8 cellular contexts compared by ENCODE assay signal in genomic region chr5:140145818-140146522, GRCh38. TPM values are rescaled to one million over a fixed set of nuclear protein-coding genes. Genes with fewer than 3 reads are reported as not detected.
A peak's percentile ranks its signal among the peaks of the same experiment; 100 is the strongest.
DNase-seq lines count a peak whose midpoint lies in the region; ATAC-seq and TF ChIP-seq lines count a peak whose summit lies in the region.

No MANE protein-coding gene starts in this region.

- H3K27me3 ChIP-seq in breast epithelium (no peaks in the 10 kb centered on the region), gastrocnemius medialis (no peaks in the 10 kb centered on the region)

- H3K36me3 ChIP-seq in breast epithelium: no peaks in the 10 kb centered on the region
- H3K36me3 ChIP-seq in gastrocnemius medialis: no peaks in the 10 kb centered on the region

- H3K9me3 ChIP-seq in breast epithelium (no peaks in the 10 kb centered on the region), iPS-18c (ENCODE audit: control insufficient read depth, insufficient read depth, low read length) (no peaks in the 10 kb centered on the region), gastrocnemius medialis (no peaks in the 10 kb centered on the region)

- intact Hi-C loops in breast epithelium (cut with DNase I; ENCODE audit: low total_unique reads) (no loop called here), gastrocnemius medialis (cut with DNase I; ENCODE audit: low total_unique reads) (loop anchor here (1.0 to 2.0 kb wide), 3 partner anchors 11 to 73 kb away; partner anchors contain the start of gene PURA)

- H3K4me3 ChIP-seq in breast epithelium (peak overlapping the region; percentile 33 to 62 (median 33)), iPS-18c (ENCODE audit: insufficient read depth, low read depth, low read length) (peak overlapping the region; percentile 67), gastrocnemius medialis (peak overlapping the region; percentile 51 to 79 (median 56))

- H3K27ac ChIP-seq in breast epithelium (no peak overlapping the region), gastrocnemius medialis (no peak overlapping the region)

- in situ Hi-C loops in gastrocnemius medialis (cut with MboI; ENCODE audit: low sequenced_read_pairs in 4 of 4): no loop called here

- H3K4me1 ChIP-seq in breast epithelium (no peaks in the 10 kb centered on the region), gastrocnemius medialis (peaks cover 14 to 23% of the 10 kb centered on the region in 2 donors)

- TF ChIP-seq CTCF in GM12873 (IDR thresholded peaks at IDR 0.05; ENCODE audit: insufficient read depth, low read depth, low read length, missing control alignments) (peak; percentile 58), breast epithelium (IDR thresholded peaks at IDR 0.05) (peak in 1 of 3 donors; percentile 74), gastrocnemius medialis (IDR thresholded peaks at IDR 0.05 in 4 of 5, conservative IDR thresholded peaks at IDR 0.05 in 1 of 5) (peak; percentile 73 to 89 (median 88))

- ATAC-seq in gastrocnemius medialis: peak; percentile 74 to 79
- ATAC-seq in GM21528 (IDR thresholded peaks at IDR 0.05; ENCODE audit: low FRiP score, unreplicated experiment): no peak

- TF ChIP-seq POLR2A in breast epithelium (IDR thresholded peaks at IDR 0.05) (no peak), gastrocnemius medialis (IDR thresholded peaks at IDR 0.05) (no peak)

- peak; percentile 41 for DNase-seq in HK-2 (ENCODE audit: unreplicated experiment)
- DNase-seq in UCSD-AML1 (lab: John Stamatoyannopoulos, UW; ENCODE audit: unreplicated experiment): peak; percentile 62
- DNase-seq in breast epithelium (ENCODE audit: low spot score in 2 of 2): peak in 1 of 2 donors; percentile 60
- peak; percentile 40 to 59 for DNase-seq in gastrocnemius medialis
- DNase-seq in NCI-H2029 treated with DMSO at 0.1 percent for 48 hours (lab: John Stamatoyannopoulos, UW): no peak

RNA-seq across cellular contexts. Expression of gene IGIP, which starts 20.2 kb away (rescaled TPM):
- total RNA-seq in breast epithelium (10 to 100 TPM; 19.0 to 23.1 (median 21.8) TPM), gastrocnemius medialis (10 to 100 TPM in 1 of 4 donors, 1 to 10 TPM in 3; 6.7 to 13.1 (median 8.2) TPM)

RNA-seq across cellular contexts. Expression of gene CYSTM1, which starts 29.0 kb away (rescaled TPM):
- total RNA-seq in breast epithelium: 100 to 1,000 TPM in 1 of 3 donors, 10 to 100 TPM in 2; 56.5 to 108 (median 76.0) TPM
- total RNA-seq in gastrocnemius medialis: 100 to 1,000 TPM; 304 to 593 (median 336) TPM

RNA-seq across cellular contexts. Expression of gene PURA, which starts 32.1 kb away (rescaled TPM):
- 10 to 100 TPM; 27.9 to 33.8 (median 30.1) TPM for total RNA-seq in breast epithelium
- total RNA-seq in gastrocnemius medialis: 10 to 100 TPM; 13.6 to 20.6 (median 16.5) TPM
